ENCODE assay signal across 8 cellular contexts in genomic region chr2:196170202-196170680, GRCh38. TPM values are rescaled to one million over a fixed set of nuclear protein-coding genes. Genes with fewer than 3 reads are reported as not detected.
A peak's percentile ranks its signal among the peaks of the same experiment; 100 is the strongest.
DNase-seq lines count a peak whose midpoint lies in the region; ATAC-seq and TF ChIP-seq lines count a peak whose summit lies in the region.

No MANE protein-coding gene starts in this region.

- H3K36me3 Mint-ChIP-seq in glutamatergic neuron (ENCODE audit: unreplicated experiment) (no peaks in the 10 kb centered on the region), progenitor cell of endocrine pancreas (ENCODE audit: insufficient read depth) (no peaks in the 10 kb centered on the region)

- ATAC-seq in HG02870 (IDR thresholded peaks at IDR 0.05; ENCODE audit: unreplicated experiment): peak; percentile 23

- H3K9me3 Mint-ChIP-seq in glutamatergic neuron (ENCODE audit: unreplicated experiment) (peaks cover 2% of the 10 kb centered on the region), progenitor cell of endocrine pancreas (ENCODE audit: low read depth) (no peaks in the 10 kb centered on the region)

- H3K27me3 Mint-ChIP-seq in glutamatergic neuron (ENCODE audit: unreplicated experiment): no peaks in the 10 kb centered on the region
- peaks cover 29% of the 10 kb centered on the region for H3K27me3 Mint-ChIP-seq in progenitor cell of endocrine pancreas

- TF ChIP-seq CTCF in glutamatergic neuron (IDR thresholded peaks at IDR 0.05; ENCODE audit: partially characterized antibody, unreplicated experiment) (no peak), progenitor cell of endocrine pancreas (IDR thresholded peaks at IDR 0.05; ENCODE audit: unreplicated experiment) (no peak)

- H3K27ac Mint-ChIP-seq in glutamatergic neuron (ENCODE audit: unreplicated experiment) (no peak overlapping the region), progenitor cell of endocrine pancreas (peak overlapping the region; percentile 88)

- H3K4me3 Mint-ChIP-seq in glutamatergic neuron (ENCODE audit: unreplicated experiment) (peak overlapping the region; percentile 97), progenitor cell of endocrine pancreas (ENCODE audit: low read depth) (peak overlapping the region; percentile 79)

- DNase-seq in SIG-M5 treated with dmso at 0.1 percent for 504 hours (lab: John Stamatoyannopoulos, UW; ENCODE audit: unreplicated experiment) (peak; percentile 83), SIG-M5 (lab: John Stamatoyannopoulos, UW) (no peak), NCI-H774 (lab: John Stamatoyannopoulos, UW) (peak; percentile 23), glutamatergic neuron (no peak), progenitor cell of endocrine pancreas (ENCODE audit: low spot score, unreplicated experiment) (no peak), midbrain (lab: John Stamatoyannopoulos, UW) (no peak)
- DNase-seq in activated effector memory CD4-positive, alpha-beta T cell treated with Interleukin-2 at 50 U/mL for 16 hours: peak; percentile 25

- H3K4me1 Mint-ChIP-seq in glutamatergic neuron (ENCODE audit: low read depth, unreplicated experiment) (peaks cover 6% of the 10 kb centered on the region), progenitor cell of endocrine pancreas (ENCODE audit: low read depth) (peaks cover 5% of the 10 kb centered on the region)

RNA-seq across cellular contexts. Expression of gene STK17B, which starts 1.1 kb away (rescaled TPM):
- total RNA-seq in glutamatergic neuron (ENCODE audit: unreplicated experiment) (2.5 TPM), progenitor cell of endocrine pancreas (3.4 and 3.6 TPM in 2 replicates)

Comparison
In these comparisons a context has a peak if more than half of its experiments do, and no peak if none do; other contexts are left out.
1. DNase-seq: peak in SIG-M5 treated with dmso at 0.1 percent for 504 hours (single experiment), NCI-H774 (single experiment) and activated effector memory CD4-positive, alpha-beta T cell treated with Interleukin-2 at 50 U/mL for 16 hours (single experiment); none in SIG-M5 (single experiment), glutamatergic neuron (single experiment), progenitor cell of endocrine pancreas (single experiment) and midbrain (single experiment).